ENCODE assay signal across 28 cellular contexts in genomic region chr10:122455376-122456056, GRCh38. TPM values are rescaled to one million over a fixed set of nuclear protein-coding genes. Genes with fewer than 3 reads are reported as not detected.
"Had no signal": no experiment of that assay in that cellular context is flagged by ENCODE, and none has a peak within 500 bp of the region (broad histone marks: within the 10 kb centered on the region; RNA-seq: fewer than 3 reads in every experiment).

No MANE protein-coding gene starts in this region.

- H3K36me3 ChIP-seq: colonic mucosa, esophagus squamous epithelium, gastrocnemius medialis, heart right ventricle, left lung, lower lobe of right lung had no signal

- H3K4me1 ChIP-seq: colonic mucosa had no signal

- H3K27ac Mint-ChIP-seq: dendritic cell treated with granulocyte-macrophage colony-stimulating factor and Interleukin-4, amounts not matched to agents 40 ng/mL and 50 ng/mL, for 4 days; mesothelial cell of epicardium had no signal

- H3K27me3 ChIP-seq: dorsolateral prefrontal cortex, gastrocnemius medialis had no signal

- H3K9me3 ChIP-seq: colonic mucosa, esophagus squamous epithelium, gastrocnemius medialis, heart right ventricle, left lung, lower lobe of right lung, mucosa of descending colon had no signal

- DNase-seq: colonic mucosa; cortex of kidney; dorsolateral prefrontal cortex; effector CD4-positive, alpha-beta T cell; effector memory CD4-positive, alpha-beta T cell; esophagus squamous epithelium; foreskin fibroblast; foreskin melanocyte; gastrocnemius medialis; glutamatergic neuron; heart right ventricle; hippocampal formation; left cardiac atrium; left lung; left ventricle myocardium superior; lower lobe of right lung; mesenchymal stem cell; mucosa of descending colon had no signal

- H3K27ac ChIP-seq: colonic mucosa, esophagus squamous epithelium, gastrocnemius medialis, heart right ventricle, left lung, lower lobe of right lung had no signal

- H3K4me3 Mint-ChIP-seq: dendritic cell treated with granulocyte-macrophage colony-stimulating factor and Interleukin-4, amounts not matched to agents 40 ng/mL and 50 ng/mL, for 4 days; mesothelial cell of epicardium had no signal

- H3K4me3 ChIP-seq: colonic mucosa, dorsolateral prefrontal cortex, esophagus squamous epithelium, gastrocnemius medialis, heart right ventricle, left lung, lower lobe of right lung, mucosa of descending colon had no signal

- H3K9me3 Mint-ChIP-seq: dendritic cell treated with granulocyte-macrophage colony-stimulating factor and Interleukin-4, amounts not matched to agents 40 ng/mL and 50 ng/mL, for 4 days; mesothelial cell of epicardium had no signal

RNA-seq across cellular contexts. Expression of gene ARMS2, which starts 1.1 kb away (rescaled TPM):
- total RNA-seq: colonic mucosa, endothelial cell of umbilical vein, epithelial cell of proximal tubule, esophagus squamous epithelium, gastrocnemius medialis, glomerular endothelial cell, kidney epithelial cell, left cardiac atrium, left lung, left ventricle myocardium superior, lower leg skin, lower lobe of right lung, lung microvascular endothelial cell, mesothelial cell of epicardium, mucosa of descending colon, myocyte had no signal
- polyA plus RNA-seq: endothelial cell of umbilical vein, esophagus, heart right ventricle had no signal
